In the genomic region with DNA sequence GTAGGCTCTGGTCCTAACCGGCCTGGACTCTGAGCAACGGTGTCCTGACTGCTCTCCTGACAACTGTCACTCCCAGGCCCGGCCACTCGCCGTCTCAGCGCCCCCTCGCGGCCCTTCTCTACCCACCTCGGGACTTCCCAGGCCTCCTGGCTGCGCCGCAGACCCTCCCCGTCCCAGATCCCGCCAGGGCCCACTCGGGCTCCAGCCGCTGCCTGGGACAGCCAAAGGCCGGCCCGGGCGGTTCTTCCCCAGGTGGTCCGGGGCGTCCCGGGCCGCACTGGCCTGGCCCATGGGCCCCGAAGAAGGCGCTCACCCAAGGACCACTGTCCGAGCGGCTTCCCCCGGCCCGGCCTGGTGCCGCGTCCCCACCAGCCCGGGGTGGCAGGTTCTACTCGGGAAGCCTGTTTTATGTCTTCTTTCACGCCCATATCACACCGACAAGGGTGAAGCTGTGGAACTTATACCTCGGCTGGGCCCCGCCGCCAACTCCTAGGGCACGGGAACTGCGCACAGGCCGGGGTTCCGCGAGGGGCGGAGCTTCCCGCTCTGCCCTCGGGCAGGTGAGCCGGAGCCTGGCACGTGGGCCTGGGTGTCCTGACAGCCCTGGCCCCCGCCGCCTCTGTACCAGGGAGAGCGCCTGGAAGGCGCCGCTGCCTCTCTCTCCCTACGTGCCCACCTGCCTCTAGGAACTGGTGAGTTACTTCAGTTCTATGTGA, we compare ENCODE assay signal across 8 cellular contexts.
DNase-seq lines count a peak whose midpoint lies in the region; ATAC-seq, FAIRE-seq and TF ChIP-seq lines count a peak whose summit lies in the region.

No MANE protein-coding gene starts in this region.

- H3K4me1 Mint-ChIP-seq in CD8-positive, alpha-beta T cell (ENCODE audit: low read depth), result peaks cover 16% of the 10 kb centered on the region

- H3K9me3 Mint-ChIP-seq in CD8-positive, alpha-beta T cell, result no peaks in the 10 kb centered on the region

- dilution Hi-C loops in keratinocyte (cut with MboI; ENCODE audit: extremely low pct_ligation_motif_present, low sequenced_read_pairs), result no loop called here

- H3K27me3 Mint-ChIP-seq in CD8-positive, alpha-beta T cell (ENCODE audit: low read depth), result no peaks in the 10 kb centered on the region

- no peaks in the 10 kb centered on the region for H3K9me3 ChIP-seq in CD8-positive, alpha-beta T cell (ENCODE audit: low read length)
- H3K9me3 ChIP-seq in keratinocyte (ENCODE audit: control insufficient read depth, low read depth, low read length), result no peaks in the 10 kb centered on the region

- peak; percentile 81 for TF ChIP-seq CTCF in CD8-positive, alpha-beta T cell (IDR thresholded peaks at IDR 0.05)
- peak; percentile 71 to 92 (median 83) for TF ChIP-seq CTCF in keratinocyte (optimal IDR thresholded peaks at IDR 0.05 in 1 of 3, IDR thresholded peaks at IDR 0.05 in 1 of 3, conservative IDR thresholded peaks at IDR 0.05 in 1 of 3; ENCODE audit: extremely low read depth in 1 of 3, insufficient read depth in 2 of 3, low read length in 3 of 3)

- H3K9me1 ChIP-seq in keratinocyte (ENCODE audit: control insufficient read depth, extremely low read depth, insufficient read depth, low read length), result no peaks in the 10 kb centered on the region

- intact Hi-C loops in CD8-positive, alpha-beta T cell (cut with DNase I, micrococcal nuclease), result no loop called here

- CTCF ChIA-PET in CD8-positive, alpha-beta T cell (lab: Charles Lee), result interaction anchor here (0.7 to 1.2 kb wide), 3 partner anchors 14 to 1036 kb away, joined by 3 to 4 read pairs (median 4); no protein-coding TSS in a partner anchor

- peak; percentile 93 for ATAC-seq in CD8-positive, alpha-beta T cell
- ATAC-seq in GM19467 (IDR thresholded peaks at IDR 0.05; ENCODE audit: unreplicated experiment), result peak; percentile 92

- peak overlapping the region; percentile 94 for H2AFZ ChIP-seq in keratinocyte (ENCODE audit: control insufficient read depth, low read length)

- peak overlapping the region; percentile 78 for H3K27ac ChIP-seq in CD8-positive, alpha-beta T cell (ENCODE audit: low read depth, low read length)
- peak overlapping the region; percentile 73 for H3K27ac ChIP-seq in keratinocyte (ENCODE audit: control insufficient read depth, insufficient read depth, low read length)

- H3K4me1 ChIP-seq in CD8-positive, alpha-beta T cell (ENCODE audit: insufficient read depth, low read length), result no peaks in the 10 kb centered on the region
- H3K4me1 ChIP-seq in keratinocyte (ENCODE audit: control insufficient read depth, extremely low read depth, insufficient read depth, low read length), result peaks cover 9% of the 10 kb centered on the region

- in situ Hi-C loops in T47D (cut with HindIII; ENCODE audit: low pct_unique_long_range_greater_than_20kb, low sequenced_read_pairs), result no loop called here

- H3K27ac Mint-ChIP-seq in CD8-positive, alpha-beta T cell, result peak overlapping the region; percentile 90

- peak overlapping the region; percentile 89 for H3K9ac ChIP-seq in keratinocyte (ENCODE audit: control insufficient read depth, extremely low read depth, insufficient read depth, low read length)

- POLR2A ChIA-PET in CD8-positive, alpha-beta T cell (lab: Charles Lee), result no interaction called here

- peak overlapping the region; percentile 73 for H3K4me3 ChIP-seq in CD8-positive, alpha-beta T cell (ENCODE audit: low read depth, low read length)
- peak overlapping the region; percentile 69 to 78 (median 73) for H3K4me3 ChIP-seq in keratinocyte (ENCODE audit: control insufficient read depth in 2 of 3, extremely low read depth in 1 of 3, insufficient read depth in 2 of 3, low read depth in 1 of 3, low read length in 3 of 3)

- H3K4me2 ChIP-seq in keratinocyte (ENCODE audit: control insufficient read depth, extremely low read depth, insufficient read depth, low read depth, low read length), result peak overlapping the region; percentile 84

- no peaks in the 10 kb centered on the region for H3K36me3 Mint-ChIP-seq in CD8-positive, alpha-beta T cell

- no peaks in the 10 kb centered on the region for H3K27me3 ChIP-seq in CD8-positive, alpha-beta T cell (ENCODE audit: insufficient read depth, low read length)
- no peaks in the 10 kb centered on the region for H3K27me3 ChIP-seq in keratinocyte (ENCODE audit: control insufficient read depth, extremely low read depth, insufficient read depth, low read length)

- no peaks in the 10 kb centered on the region for H4K20me1 ChIP-seq in keratinocyte (ENCODE audit: control insufficient read depth, extremely low read depth, insufficient read depth, low read length)

- no peaks in the 10 kb centered on the region for H3K79me2 ChIP-seq in keratinocyte (ENCODE audit: control insufficient read depth, insufficient read depth, low read length)

- no peak for FAIRE-seq in keratinocyte (lab: Jason Lieb, UNC)

- DNase-seq in CD8-positive, alpha-beta T cell, result peak; percentile 45 to 86 (median 70)
- DNase-seq in HUDEP-2 (lab: John Stamatoyannopoulos, UW; ENCODE audit: unreplicated experiment in 76 of 76) (peak in 52 of 76 experiments; percentile 0 to 65 (median 28)), UCSD-AML1 (lab: John Stamatoyannopoulos, UW; ENCODE audit: unreplicated experiment) (peak; percentile 10), T47D (ENCODE audit: low read depth in 1 of 2, low spot score in 1 of 2) (peak; percentile 45 to 81), keratinocyte (ENCODE audit: low read depth, low spot score) (no peak), GOT3 (lab: John Stamatoyannopoulos, UW) (no peak)
- peak; percentile 52 to 78 for DNase-seq in stimulated activated CD4-positive, alpha-beta T cell treated with anti-CD3 and anti-CD28 coated beads, Interleukin-12 subunit alpha, Interleukin-12 subunit beta, amount 100 ng/mL, for 24 hours (ENCODE audit: low read depth in 2 of 2)

- H3K36me3 ChIP-seq in CD8-positive, alpha-beta T cell (ENCODE audit: insufficient read depth, low read length), result no peaks in the 10 kb centered on the region
- no peaks in the 10 kb centered on the region for H3K36me3 ChIP-seq in keratinocyte (ENCODE audit: control insufficient read depth in 2 of 2, extremely low read depth in 1 of 2, insufficient read depth in 2 of 2, low read length in 2 of 2)

- peak overlapping the region; percentile 84 for H3K4me3 Mint-ChIP-seq in CD8-positive, alpha-beta T cell

Comparison
In these comparisons a context has a peak if more than half of its experiments do, and no peak if none do; other contexts are left out.
1. DNase-seq: peak in CD8-positive, alpha-beta T cell (7 of 7), HUDEP-2 (52 of 76), UCSD-AML1 (single experiment), T47D (2 of 2) and stimulated activated CD4-positive, alpha-beta T cell treated with anti-CD3 and anti-CD28 coated beads, Interleukin-12 subunit alpha, Interleukin-12 subunit beta, amount 100 ng/mL, for 24 hours (2 of 2); none in keratinocyte (single experiment) and GOT3 (single experiment).